In genomic region chr5:112346411-112347044, GRCh38 we compare ENCODE assay signal across 12 cellular contexts.
DNase-seq lines count a peak whose midpoint lies in the region; ATAC-seq and TF ChIP-seq lines count a peak whose summit lies in the region.
"Had no signal": no experiment of that assay in that cellular context is flagged by ENCODE, and none has a peak within 500 bp of the region (broad histone marks: within the 10 kb centered on the region; RNA-seq: fewer than 3 reads in every experiment).

No MANE protein-coding gene starts in this region.

- TF ChIP-seq CTCF in Loucy (conservative IDR thresholded peaks at IDR 0.05; ENCODE audit: low read length) = no peak

- peak overlapping the region; percentile 43 for H3K9ac ChIP-seq in Loucy (ENCODE audit: low read depth, low read length, poor library complexity, severe bottlenecking)

- no peaks in the 10 kb centered on the region for H3K36me3 ChIP-seq in Loucy (ENCODE audit: insufficient read depth, low read length)
- H3K36me3 ChIP-seq: SJCRH30 had no signal

- no peak for DNase-seq in NCI-H187 treated with DMSO at 0.1 percent for 48 hours (lab: John Stamatoyannopoulos, UW)
- no peak for DNase-seq in NCI-H510A treated with DMSO at 0.1 percent for 48 hours (lab: John Stamatoyannopoulos, UW)
- DNase-seq in activated T-cell treated with anti-CD3 and anti-CD28 coated beads, Interleukin-2, amount 50 U/mL, for 1 hour = no peak
- DNase-seq in NCI-H446 (lab: John Stamatoyannopoulos, UW) = no peak
- DNase-seq: GOT3; SJCRH30; stimulated activated CD4-positive, alpha-beta T cell treated with anti-CD3 and anti-CD28 coated beads, Interleukin-2, amount 100 ng/mL, for 48 hours had no signal

- peak overlapping the region; percentile 80 for H2AFZ ChIP-seq in Loucy (ENCODE audit: low read length)

- H3K27me3 ChIP-seq in Loucy (ENCODE audit: insufficient read depth, low read length, poor library complexity, severe bottlenecking) = no peaks in the 10 kb centered on the region
- H3K27me3 ChIP-seq: SJCRH30 had no signal

- peaks cover 10% of the 10 kb centered on the region for H3K4me1 ChIP-seq in Loucy (ENCODE audit: insufficient read depth, low read length, poor library complexity, severe bottlenecking)
- H3K4me1 ChIP-seq: SJCRH30 had no signal

- peak overlapping the region; percentile 68 for H3K4me2 ChIP-seq in Loucy (ENCODE audit: low read depth, low read length, poor library complexity, severe bottlenecking)

- H3F3A ChIP-seq in Loucy (ENCODE audit: low read depth) = no peaks in the 10 kb centered on the region

- H3K4me3 ChIP-seq in Loucy (ENCODE audit: low read length, poor library complexity, severe bottlenecking) = peak overlapping the region; percentile 20
- H3K4me3 ChIP-seq: SJCRH30 had no signal

- H3K79me2 ChIP-seq in Loucy (ENCODE audit: insufficient read depth, low read length) = no peaks in the 10 kb centered on the region

- H3K9me2 ChIP-seq in Loucy (replicated peaks; ENCODE audit: low read depth, low read length) = no peaks in the 10 kb centered on the region

- ATAC-seq in GM18519 (IDR thresholded peaks at IDR 0.05; ENCODE audit: low FRiP score, unreplicated experiment) (peak; percentile 50), GM21390 (IDR thresholded peaks at IDR 0.05; ENCODE audit: unreplicated experiment) (peak; percentile 69), HG02970 (IDR thresholded peaks at IDR 0.05; ENCODE audit: low FRiP score, unreplicated experiment) (peak; percentile 50)
- ATAC-seq: stimulated activated effector memory CD8-positive, alpha-beta T cell treated with anti-CD3 and anti-CD28 coated beads, Interleukin-12 subunit alpha, Interleukin-12 subunit beta, amount 100 ng/mL, for 72 hours had no signal

- no peaks in the 10 kb centered on the region for H3K9me3 ChIP-seq in Loucy (ENCODE audit: insufficient read depth, low read depth, low read length)
- H3K9me3 ChIP-seq: SJCRH30 had no signal

- H4K20me1 ChIP-seq in Loucy (ENCODE audit: insufficient read depth, low read length, poor library complexity, severe bottlenecking) = no peaks in the 10 kb centered on the region
